In genomic region chr7:75879771-75880184, GRCh38 we compare ENCODE assay signal across 8 cellular contexts. TPM values are rescaled to one million over a fixed set of nuclear protein-coding genes. Genes with fewer than 3 reads are reported as not detected.
DNase-seq lines count a peak whose midpoint lies in the region; ATAC-seq lines count a peak whose summit lies in the region.

No MANE protein-coding gene starts in this region.

- peak overlapping the region; percentile 98 for H3K4me3 Mint-ChIP-seq in activated naive CD8-positive, alpha-beta T cell treated with anti-CD3 and anti-CD28 coated beads, Interleukin-2, amount 10 ng/mL, durations not matched to agents 7 days and 5 days

- H3K27me3 Mint-ChIP-seq in activated naive CD8-positive, alpha-beta T cell treated with anti-CD3 and anti-CD28 coated beads, Interleukin-2, amount 10 ng/mL, durations not matched to agents 7 days and 5 days, result no peaks in the 10 kb centered on the region

- peaks cover 15% of the 10 kb centered on the region for H3K36me3 Mint-ChIP-seq in activated naive CD8-positive, alpha-beta T cell treated with anti-CD3 and anti-CD28 coated beads, Interleukin-2, amount 10 ng/mL, durations not matched to agents 7 days and 5 days

- DNase-seq in ELR (ENCODE audit: low read depth) (peak; percentile 50), M059J (ENCODE audit: low read depth) (peak; percentile 40), iris pigment epithelial cell (ENCODE audit: low read depth) (peak; percentile 85), superior temporal gyrus (ENCODE audit: extremely low spot score) (peak; percentile 21), NCI-H82 (lab: John Stamatoyannopoulos, UW) (no peak)
- no peak for DNase-seq in activated naive CD8-positive, alpha-beta T cell treated with anti-CD3 and anti-CD28 coated beads, Interleukin-2, amount 10 ng/mL, durations not matched to agents 7 days and 5 days

- H3K27ac Mint-ChIP-seq in activated naive CD8-positive, alpha-beta T cell treated with anti-CD3 and anti-CD28 coated beads, Interleukin-2, amount 10 ng/mL, durations not matched to agents 7 days and 5 days, result peak overlapping the region; percentile 85

- POLR2A ChIA-PET in activated naive CD8-positive, alpha-beta T cell treated with anti-CD3 and anti-CD28 coated beads, Interleukin-2, amount 10 ng/mL, durations not matched to agents 7 days and 5 days (lab: Charles Lee), result interaction anchor here (2.6 kb wide), 1 partner anchor 35 kb away, joined by 16 read pairs; the partner anchor contains the start of gene POR

- peaks cover 19% of the 10 kb centered on the region for H3K4me1 Mint-ChIP-seq in activated naive CD8-positive, alpha-beta T cell treated with anti-CD3 and anti-CD28 coated beads, Interleukin-2, amount 10 ng/mL, durations not matched to agents 7 days and 5 days

- H3K9me3 Mint-ChIP-seq in activated naive CD8-positive, alpha-beta T cell treated with anti-CD3 and anti-CD28 coated beads, Interleukin-2, amount 10 ng/mL, durations not matched to agents 7 days and 5 days, result no peaks in the 10 kb centered on the region

- ATAC-seq in activated naive CD8-positive, alpha-beta T cell treated with anti-CD3 and anti-CD28 coated beads, Interleukin-2, amount 10 ng/mL, durations not matched to agents 7 days and 5 days (ENCODE audit: low read depth), result no peak
- ATAC-seq in HG02938 (IDR thresholded peaks at IDR 0.05; ENCODE audit: unreplicated experiment), result no peak
- ATAC-seq in HG03097 (IDR thresholded peaks at IDR 0.05; ENCODE audit: low FRiP score, unreplicated experiment), result no peak

RNA-seq across cellular contexts. Expression of gene RHBDD2, which starts 0.9 kb away (rescaled TPM):
- total RNA-seq in M059J (2014; rRNA removed; shearing (Covaris generic)), result 81.8 and 92.7 TPM in 2 replicates
- 10 to 100 TPM; 32.2 to 33.1 TPM for total RNA-seq in activated naive CD8-positive, alpha-beta T cell treated with anti-CD3 and anti-CD28 coated beads, Interleukin-2, amount 10 ng/mL, durations not matched to agents 7 days and 5 days

RNA-seq across cellular contexts. Expression of gene POR, which starts 35.2 kb away (rescaled TPM):
- total RNA-seq in M059J (2014; rRNA removed; shearing (Covaris generic)), result 56.8 and 90.1 TPM in 2 replicates
- total RNA-seq in activated naive CD8-positive, alpha-beta T cell treated with anti-CD3 and anti-CD28 coated beads, Interleukin-2, amount 10 ng/mL, durations not matched to agents 7 days and 5 days, result 10 to 100 TPM; 61.5 to 62.2 TPM

Comparison
In these comparisons a context has a peak if more than half of its experiments do, and no peak if none do; other contexts are left out.
1. DNase-seq: peak in ELR (single experiment), M059J (single experiment), iris pigment epithelial cell (single experiment) and superior temporal gyrus (single experiment); none in activated naive CD8-positive, alpha-beta T cell treated with anti-CD3 and anti-CD28 coated beads, Interleukin-2, amount 10 ng/mL, durations not matched to agents 7 days and 5 days (single experiment) and NCI-H82 (single experiment).